In genomic region chr16:3829631-3830536, GRCh38 we compare ENCODE assay signal across 1 cellular context.
TF ChIP-seq lines count a peak whose summit lies in the region.

No MANE protein-coding gene starts in this region.

TF ChIP-seq in K562, 482 proteins besides CTCF, POLR2A, EP300 and RAD21 (continued from another document):
- TF ChIP-seq ZNF134 (CRISPR knock-in tag; conservative IDR thresholded peaks at IDR 0.05) (no peak), JUND (IDR thresholded peaks at IDR 0.05; ENCODE audit: borderline replicate concordance, low read depth, low read length) (0 out of 2 replicates have a peak, but pooled peaks have one; percentile 15), JUND (tag; IDR thresholded peaks at IDR 0.05; ENCODE audit: borderline replicate concordance, low read depth, low read length) (no peak), ADNP (tag; IDR thresholded peaks at IDR 0.05) (no peak), MAFG (tag; conservative IDR thresholded peaks at IDR 0.05) (no peak), ZNF507 (tag; conservative IDR thresholded peaks at IDR 0.05) (peak; percentile 75), SMARCA5 (IDR thresholded peaks at IDR 0.05) (no peak), ZNF444 (CRISPR knock-in tag; IDR thresholded peaks at IDR 0.05) (no peak), ATF1 (CRISPR knock-in tag; IDR thresholded peaks at IDR 0.05) (no peak), ATF1 (tag; IDR thresholded peaks at IDR 0.05) (no peak), DPF2 (IDR thresholded peaks at IDR 0.05) (peak; percentile 44), STAT5A (IDR thresholded peaks at IDR 0.05; ENCODE audit: borderline replicate concordance, low read length) (no peak)
